Comparison of ENCODE assay signal across 26 cellular contexts in the genomic region with DNA sequence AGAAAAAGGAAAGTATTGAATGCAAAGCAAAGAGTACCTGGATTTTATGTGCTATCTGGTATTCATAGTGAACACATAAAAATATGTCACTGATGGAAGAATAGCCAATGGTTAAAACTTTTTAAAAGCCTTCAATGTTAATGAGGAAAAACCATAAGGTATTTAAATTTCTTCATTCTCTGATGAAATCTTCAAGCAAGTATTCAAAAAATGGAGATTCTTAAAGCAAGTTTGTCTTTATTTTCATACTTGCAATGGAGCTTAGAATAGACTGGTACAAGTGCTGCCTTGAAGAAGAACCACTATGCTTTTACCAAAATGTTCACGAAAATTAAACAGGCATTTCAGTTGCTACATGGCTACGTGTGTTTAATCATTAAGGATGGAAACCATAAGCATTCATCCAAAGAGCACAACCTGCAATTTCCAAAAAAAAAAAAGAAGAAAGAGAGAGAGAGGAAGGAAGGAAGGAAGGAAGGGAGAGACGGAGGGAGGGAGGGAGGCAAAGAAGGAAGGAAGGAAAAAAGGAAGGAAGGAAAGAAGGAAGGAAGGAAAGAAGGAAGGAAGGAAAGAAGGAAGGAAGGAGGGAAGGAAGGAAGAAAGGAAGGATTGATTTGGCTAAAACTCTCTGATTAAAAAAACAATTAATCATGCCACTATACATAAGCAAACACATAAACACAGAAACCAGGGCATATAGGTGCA. TPM values are rescaled to one million over a fixed set of nuclear protein-coding genes. Genes with fewer than 3 reads are reported as not detected.
"Had no signal": no experiment of that assay in that cellular context is flagged by ENCODE, and none has a peak within 500 bp of the region (broad histone marks: within the 10 kb centered on the region; RNA-seq: fewer than 3 reads in every experiment).

No MANE protein-coding gene starts in this region.

- H3K4me1 ChIP-seq: body of pancreas, gastrocnemius medialis, neural progenitor cell, right lobe of liver, upper lobe of right lung had no signal

- H3K27ac Mint-ChIP-seq: activated CD4-positive, alpha-beta T cell treated with anti-CD3 and anti-CD28 coated beads, Interleukin-2, amount 10 ng/mL, durations not matched to agents 24 days and 14 days; activated CD8-positive, alpha-beta T cell treated with anti-CD3 and anti-CD28 coated beads for 36 hours; activated naive CD8-positive, alpha-beta T cell treated with anti-CD3 and anti-CD28 coated beads for 36 hours; activated T-helper 17 cell treated with anti-CD3 and anti-CD28 coated beads, Interleukin-2, amount 50 U/mL, for 72 hours; endodermal cell; memory B cell; naive thymus-derived CD4-positive, alpha-beta T cell; neural progenitor cell; stimulated activated memory B cell treated with anti-CD40 and anti-IgM and Interleukin-4, amounts not matched to agents 10 μg/mL and 1 μg/mL and 100 μg/mL, for 72 hours had no signal

- H3K27ac ChIP-seq: body of pancreas, dorsolateral prefrontal cortex, gastrocnemius medialis, left lung, neural progenitor cell, ovary, right lobe of liver, thoracic aorta, upper lobe of right lung had no signal

- H3K4me2 ChIP-seq: neural progenitor cell had no signal

- ATAC-seq: activated CD8-positive, alpha-beta T cell treated with anti-CD3 and anti-CD28 coated beads for 36 hours; activated T-helper 17 cell treated with anti-CD3 and anti-CD28 coated beads, Interleukin-2, amount 50 U/mL, for 72 hours; body of pancreas; gastrocnemius medialis; left lung; mucosa of descending colon; naive thymus-derived CD4-positive, alpha-beta T cell; right lobe of liver; stimulated activated memory B cell treated with anti-CD40 and anti-IgM and Interleukin-4, amounts not matched to agents 10 μg/mL and 1 μg/mL and 100 μg/mL, for 72 hours; upper lobe of right lung had no signal

- H3K27me3 ChIP-seq: body of pancreas, gastrocnemius medialis, left lung, neural progenitor cell, ovary, right lobe of liver, spleen, upper lobe of right lung had no signal

- H3K4me3 ChIP-seq: body of pancreas, dorsolateral prefrontal cortex, gastrocnemius medialis, left lung, mucosa of descending colon, neural progenitor cell, ovary, right lobe of liver, spleen, thoracic aorta, upper lobe of right lung had no signal

- H3K36me3 Mint-ChIP-seq: activated naive CD8-positive, alpha-beta T cell treated with anti-CD3 and anti-CD28 coated beads for 36 hours; memory B cell; naive thymus-derived CD4-positive, alpha-beta T cell; neural progenitor cell; stimulated activated memory B cell treated with anti-CD40 and anti-IgM and Interleukin-4, amounts not matched to agents 10 μg/mL and 1 μg/mL and 100 μg/mL, for 72 hours had no signal

- H3K9ac ChIP-seq: neural progenitor cell had no signal

- H3K4me3 Mint-ChIP-seq: activated CD4-positive, alpha-beta T cell treated with anti-CD3 and anti-CD28 coated beads, Interleukin-2, amount 10 ng/mL, durations not matched to agents 24 days and 14 days; activated CD8-positive, alpha-beta T cell treated with anti-CD3 and anti-CD28 coated beads for 36 hours; activated naive CD8-positive, alpha-beta T cell treated with anti-CD3 and anti-CD28 coated beads for 36 hours; activated T-helper 17 cell treated with anti-CD3 and anti-CD28 coated beads, Interleukin-2, amount 50 U/mL, for 72 hours; endodermal cell; memory B cell; naive thymus-derived CD4-positive, alpha-beta T cell; neural progenitor cell; stimulated activated memory B cell treated with anti-CD40 and anti-IgM and Interleukin-4, amounts not matched to agents 10 μg/mL and 1 μg/mL and 100 μg/mL, for 72 hours had no signal

- H3K36me3 ChIP-seq: gastrocnemius medialis, left lung, neural progenitor cell, ovary, right lobe of liver, spleen, thoracic aorta, upper lobe of right lung had no signal

- DNase-seq: activated CD4-positive, alpha-beta T cell treated with anti-CD3 and anti-CD28 coated beads, Interleukin-2, amount 10 ng/mL, durations not matched to agents 24 days and 14 days; activated CD8-positive, alpha-beta T cell treated with anti-CD3 and anti-CD28 coated beads for 36 hours; activated naive CD4-positive, alpha-beta T cell; activated naive CD8-positive, alpha-beta T cell treated with anti-CD3 and anti-CD28 coated beads for 36 hours; activated T-cell treated with anti-CD3 and anti-CD28 coated beads, Interleukin-2, amount 50 U/mL, for 1 hour; amygdala; body of pancreas; caudate nucleus; dorsolateral prefrontal cortex; endodermal cell; gastrocnemius medialis; head of caudate nucleus; left lung; mucosa of descending colon; naive thymus-derived CD4-positive, alpha-beta T cell; ovary; right lobe of liver; spleen; stimulated activated CD4-positive, alpha-beta T cell treated with anti-CD3 and anti-CD28 coated beads, Interleukin-4, amount 100 ng/mL, for 4 hours; upper lobe of right lung had no signal

- H3K9me3 ChIP-seq: body of pancreas, gastrocnemius medialis, left lung, mucosa of descending colon, ovary, spleen, thoracic aorta, upper lobe of right lung had no signal

- H2AFZ ChIP-seq: neural progenitor cell had no signal

- H3K4me1 Mint-ChIP-seq: activated CD4-positive, alpha-beta T cell treated with anti-CD3 and anti-CD28 coated beads, Interleukin-2, amount 10 ng/mL, durations not matched to agents 24 days and 14 days; activated naive CD8-positive, alpha-beta T cell treated with anti-CD3 and anti-CD28 coated beads for 36 hours; activated T-helper 17 cell treated with anti-CD3 and anti-CD28 coated beads, Interleukin-2, amount 50 U/mL, for 72 hours; memory B cell; naive thymus-derived CD4-positive, alpha-beta T cell; neural progenitor cell; stimulated activated memory B cell treated with anti-CD40 and anti-IgM and Interleukin-4, amounts not matched to agents 10 μg/mL and 1 μg/mL and 100 μg/mL, for 72 hours had no signal

- H3K9me3 Mint-ChIP-seq: activated CD4-positive, alpha-beta T cell treated with anti-CD3 and anti-CD28 coated beads, Interleukin-2, amount 10 ng/mL, durations not matched to agents 24 days and 14 days; activated CD8-positive, alpha-beta T cell treated with anti-CD3 and anti-CD28 coated beads for 36 hours; activated naive CD8-positive, alpha-beta T cell treated with anti-CD3 and anti-CD28 coated beads for 36 hours; activated T-helper 17 cell treated with anti-CD3 and anti-CD28 coated beads, Interleukin-2, amount 50 U/mL, for 72 hours; endodermal cell; naive thymus-derived CD4-positive, alpha-beta T cell; neural progenitor cell; stimulated activated memory B cell treated with anti-CD40 and anti-IgM and Interleukin-4, amounts not matched to agents 10 μg/mL and 1 μg/mL and 100 μg/mL, for 72 hours had no signal

RNA-seq across cellular contexts. Expression of gene HS3ST3A1, which starts 17.6 kb away (rescaled TPM):
- total RNA-seq: body of pancreas, pulmonary artery endothelial cell had no signal
